Comparison of ENCODE assay signal across 8 cellular contexts in the genomic region with DNA sequence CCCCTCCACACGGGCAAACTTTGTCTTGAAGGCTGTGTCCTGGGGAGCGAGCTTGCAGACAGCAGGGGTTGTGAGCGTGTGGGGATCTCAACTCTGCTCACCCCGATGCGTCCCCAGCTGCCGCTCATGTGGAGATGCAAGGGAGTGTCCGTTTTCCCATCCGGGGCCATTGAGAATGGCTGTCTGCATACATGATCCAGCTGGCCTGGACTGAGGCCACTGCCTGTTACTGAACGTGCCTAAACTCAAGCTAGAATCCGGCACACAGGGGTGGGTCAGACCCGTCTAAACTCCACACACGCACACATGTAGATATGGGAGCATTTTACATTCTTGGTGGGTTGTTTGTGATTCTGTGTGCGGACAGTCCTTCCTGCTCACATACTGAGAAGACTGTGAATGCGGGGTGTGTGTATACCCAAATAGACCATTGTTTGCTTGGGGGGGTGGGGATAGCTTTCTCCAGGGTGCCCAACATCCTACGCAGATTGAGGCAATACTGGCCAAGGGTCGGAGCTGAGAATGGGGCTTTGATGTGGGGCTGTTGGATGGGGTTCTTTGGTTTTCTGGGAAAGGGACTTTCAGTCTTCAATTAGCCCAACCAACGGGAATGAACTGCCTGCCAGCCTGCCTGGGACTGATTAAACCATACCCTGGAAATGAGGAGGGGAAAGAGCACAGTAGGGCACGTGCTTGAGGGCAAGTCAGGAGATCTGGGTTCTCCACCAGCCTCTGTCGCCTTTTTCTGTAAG.
DNase-seq lines count a peak whose midpoint lies in the region; ATAC-seq and TF ChIP-seq lines count a peak whose summit lies in the region.

No MANE protein-coding gene starts in this region.

- CTCF ChIA-PET in activated naive CD4-positive, alpha-beta T cell treated with anti-CD3 and anti-CD28 coated beads, Interleukin-2, amount 10 ng/mL, durations not matched to agents 7 days and 5 days (lab: Charles Lee): interaction anchor here (0.5 to 1.2 kb wide), 2 partner anchors 65 to 478 kb away, joined by 3 to 4 read pairs; no protein-coding TSS in a partner anchor

- peaks cover 12% of the 10 kb centered on the region for H3K4me1 Mint-ChIP-seq in activated naive CD4-positive, alpha-beta T cell treated with anti-CD3 and anti-CD28 coated beads, Interleukin-2, amount 10 ng/mL, durations not matched to agents 7 days and 5 days
- H3K4me1 Mint-ChIP-seq in natural killer cell: peaks cover 9 to 30% of the 10 kb centered on the region in 2 donors

- H3K36me3 ChIP-seq in esophagus (ENCODE audit: control insufficient read depth in 2 of 2, insufficient read depth in 2 of 2, low read length in 1 of 2): peaks cover 0 to 2% of the 10 kb centered on the region in 2 donors
- H3K36me3 ChIP-seq in urinary bladder (ENCODE audit: insufficient read depth): no peaks in the 10 kb centered on the region

- no peak for ATAC-seq in activated naive CD4-positive, alpha-beta T cell treated with anti-CD3 and anti-CD28 coated beads, Interleukin-2, amount 50 U/mL, for 72 hours
- peak in 1 of 3 donors; percentile 9 for ATAC-seq in natural killer cell
- ATAC-seq in HG03097 (IDR thresholded peaks at IDR 0.05; ENCODE audit: low FRiP score, unreplicated experiment): no peak

- H3K9me3 ChIP-seq in esophagus (ENCODE audit: control insufficient read depth in 2 of 2, insufficient read depth in 1 of 2, low read depth in 1 of 2, low read length in 1 of 2): no peaks in the 10 kb centered on the region

- no peaks in the 10 kb centered on the region for H3K36me3 Mint-ChIP-seq in activated naive CD4-positive, alpha-beta T cell treated with anti-CD3 and anti-CD28 coated beads, Interleukin-2, amount 10 ng/mL, durations not matched to agents 7 days and 5 days
- H3K36me3 Mint-ChIP-seq in activated naive CD4-positive, alpha-beta T cell treated with anti-CD3 and anti-CD28 coated beads, Interleukin-2, amount 50 U/mL, for 72 hours: no peaks in the 10 kb centered on the region
- no peaks in the 10 kb centered on the region for H3K36me3 Mint-ChIP-seq in natural killer cell

- no peaks in the 10 kb centered on the region for H3K27me3 ChIP-seq in esophagus (ENCODE audit: control insufficient read depth in 1 of 2, insufficient read depth in 2 of 2, low read length in 2 of 2)

- DNase-seq in activated naive CD4-positive, alpha-beta T cell treated with anti-CD3 and anti-CD28 coated beads, Interleukin-2, amount 10 ng/mL, durations not matched to agents 7 days and 5 days: no peak
- DNase-seq in activated naive CD4-positive, alpha-beta T cell treated with anti-CD3 and anti-CD28 coated beads, Interleukin-2, amount 50 U/mL, for 72 hours (ENCODE audit: low spot score in 2 of 2): no peak
- DNase-seq in natural killer cell (no peak), middle frontal gyrus (ENCODE audit: extremely low spot score, low spot score) (no peak), NCI-H1105 (lab: John Stamatoyannopoulos, UW) (no peak)

- H3K27ac Mint-ChIP-seq in activated naive CD4-positive, alpha-beta T cell treated with anti-CD3 and anti-CD28 coated beads, Interleukin-2, amount 10 ng/mL, durations not matched to agents 7 days and 5 days: no peak overlapping the region
- H3K27ac Mint-ChIP-seq in activated naive CD4-positive, alpha-beta T cell treated with anti-CD3 and anti-CD28 coated beads, Interleukin-2, amount 50 U/mL, for 72 hours: peak overlapping the region in 1 of 2 donors; percentile 70
- peak overlapping the region; percentile 26 to 70 for H3K27ac Mint-ChIP-seq in natural killer cell

- H3K4me3 ChIP-seq in esophagus (ENCODE audit: low read depth in 1 of 2, low read length in 2 of 2) (no peak overlapping the region), urinary bladder (ENCODE audit: low read depth, low read length) (no peak overlapping the region)

- intact Hi-C loops in natural killer cell (cut with micrococcal nuclease): loop anchor here (2.0 kb wide), 1 partner anchor 105 kb away; no protein-coding TSS in a partner anchor

- TF ChIP-seq CTCF in natural killer cell (IDR thresholded peaks at IDR 0.05): no peak

- whole genome bisulfite sequencing in esophagus, 2 donors: 41 to 67% methylated on average over 19 of the region's 19 CpGs
- WGBS in urinary bladder: 39% methylated on average over 19 of the region's 19 CpGs

- H3K27ac ChIP-seq in esophagus (ENCODE audit: low read depth in 2 of 2, low read length in 1 of 2) (peak overlapping the region; percentile 74 to 91), urinary bladder (ENCODE audit: low read depth) (peak overlapping the region; percentile 85)

- H3K9me3 Mint-ChIP-seq in activated naive CD4-positive, alpha-beta T cell treated with anti-CD3 and anti-CD28 coated beads, Interleukin-2, amount 10 ng/mL, durations not matched to agents 7 days and 5 days: no peaks in the 10 kb centered on the region
- no peaks in the 10 kb centered on the region for H3K9me3 Mint-ChIP-seq in activated naive CD4-positive, alpha-beta T cell treated with anti-CD3 and anti-CD28 coated beads, Interleukin-2, amount 50 U/mL, for 72 hours
- H3K9me3 Mint-ChIP-seq in natural killer cell: no peaks in the 10 kb centered on the region

- H3K27me3 Mint-ChIP-seq in activated naive CD4-positive, alpha-beta T cell treated with anti-CD3 and anti-CD28 coated beads, Interleukin-2, amount 10 ng/mL, durations not matched to agents 7 days and 5 days: peaks cover 33% of the 10 kb centered on the region
- H3K27me3 Mint-ChIP-seq in natural killer cell (ENCODE audit: low read depth in 2 of 2): no peaks in the 10 kb centered on the region

- peaks cover 9 to 23% of the 10 kb centered on the region in 2 donors for H3K4me1 ChIP-seq in esophagus (ENCODE audit: control insufficient read depth in 2 of 2, insufficient read depth in 2 of 2, low read length in 1 of 2)
- H3K4me1 ChIP-seq in urinary bladder (ENCODE audit: insufficient read depth): no peaks in the 10 kb centered on the region

- H3K4me3 Mint-ChIP-seq in activated naive CD4-positive, alpha-beta T cell treated with anti-CD3 and anti-CD28 coated beads, Interleukin-2, amount 10 ng/mL, durations not matched to agents 7 days and 5 days: peak overlapping the region; percentile 19
- H3K4me3 Mint-ChIP-seq in natural killer cell: peak overlapping the region; percentile 65
